Comparison of ENCODE assay signal across 1 cellular context in genomic region chr6:137688230-137688971, GRCh38.
TF ChIP-seq lines count a peak whose summit lies in the region.

No MANE protein-coding gene starts in this region.

TF ChIP-seq in HepG2, 621 proteins besides CTCF, POLR2A, EP300 and RAD21:
- TF ChIP-seq SP140L (CRISPR knock-in tag; IDR thresholded peaks at IDR 0.05; ENCODE audit: borderline replicate concordance) (no peak), ZFP36L1 (CRISPR knock-in tag; IDR thresholded peaks at IDR 0.05) (no peak), IRF1 (CRISPR knock-in tag; IDR thresholded peaks at IDR 0.05; ENCODE audit: low read depth) (no peak), HHEX (CRISPR knock-in tag; IDR thresholded peaks at IDR 0.05) (no peak), GZF1 (CRISPR knock-in tag; IDR thresholded peaks at IDR 0.05) (no peak), ZNF615 (CRISPR knock-in tag; IDR thresholded peaks at IDR 0.05; ENCODE audit: borderline replicate concordance) (no peak), NFE2 (CRISPR knock-in tag; IDR thresholded peaks at IDR 0.05) (no peak), ATF4 (CRISPR knock-in tag; IDR thresholded peaks at IDR 0.05) (no peak), DMAP1 (CRISPR knock-in tag; IDR thresholded peaks at IDR 0.05) (no peak), ZNF382 (CRISPR knock-in tag; IDR thresholded peaks at IDR 0.05; ENCODE audit: borderline replicate concordance) (no peak), ZBTB26 (CRISPR knock-in tag; IDR thresholded peaks at IDR 0.05; ENCODE audit: borderline replicate concordance) (no peak), RARA (CRISPR knock-in tag; IDR thresholded peaks at IDR 0.05) (no peak)
